Comparison of ENCODE assay signal across 8 cellular contexts in the genomic region with DNA sequence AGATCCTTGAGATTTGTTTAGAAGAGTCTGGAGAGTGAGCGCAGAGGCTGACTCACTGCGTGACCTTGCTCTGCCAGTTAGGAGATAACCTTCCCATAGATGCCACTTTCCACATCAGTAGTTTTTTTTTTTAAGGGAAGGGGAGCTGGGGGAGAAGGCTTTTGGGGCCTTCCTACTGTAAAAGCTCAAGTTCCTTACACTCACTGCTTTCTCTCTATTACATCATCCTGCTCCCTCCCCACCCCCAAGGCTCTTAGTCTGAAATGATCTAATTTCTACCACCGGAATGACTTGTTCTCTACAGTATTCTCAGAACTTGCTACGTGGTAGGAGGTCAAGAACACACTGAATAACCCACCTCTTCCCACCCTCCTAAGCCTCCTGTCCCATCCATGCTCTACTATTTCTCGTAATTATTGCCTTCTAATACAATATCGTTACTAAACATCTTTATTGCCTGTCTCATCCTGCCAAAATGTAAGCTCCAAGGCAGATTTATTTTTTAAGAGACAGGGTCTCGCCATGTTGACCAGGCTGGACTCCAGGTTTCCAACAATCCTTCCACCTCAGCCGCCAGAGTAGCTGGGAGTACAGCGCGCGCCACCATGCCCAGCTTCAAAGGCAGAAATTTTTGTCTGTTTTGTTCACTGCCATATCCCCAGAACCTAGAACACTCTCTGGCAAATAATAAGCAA. TPM values are rescaled to one million over a fixed set of nuclear protein-coding genes. Genes with fewer than 3 reads are reported as not detected.
DNase-seq lines count a peak whose midpoint lies in the region; TF ChIP-seq lines count a peak whose summit lies in the region.

No MANE protein-coding gene starts in this region.

- H3K9me3 ChIP-seq in HUES48 (ENCODE audit: control insufficient read depth, insufficient read depth, low read length): no peaks in the 10 kb centered on the region
- no peaks in the 10 kb centered on the region for H3K9me3 ChIP-seq in WERI-Rb-1 (ENCODE audit: severe bottlenecking)
- no peaks in the 10 kb centered on the region for H3K9me3 ChIP-seq in esophagus (ENCODE audit: control insufficient read depth in 2 of 2, insufficient read depth in 1 of 2, low read depth in 1 of 2, low read length in 1 of 2)
- no peaks in the 10 kb centered on the region for H3K9me3 ChIP-seq in parathyroid adenoma (ENCODE audit: control insufficient read depth, low read length)

- no peak for TF ChIP-seq CTCF in WERI-Rb-1 (IDR thresholded peaks at IDR 0.05; ENCODE audit: low read depth, low read length)
- no peak for TF ChIP-seq CTCF in parathyroid adenoma (IDR thresholded peaks at IDR 0.05)

- WGBS in esophagus, 2 donors: 22 to 24% methylated on average over 11 of the region's 11 CpGs

- peak overlapping the region; percentile 92 for H3K4me2 ChIP-seq in parathyroid adenoma (ENCODE audit: low read length)

- H3K9ac ChIP-seq in HUES48 (ENCODE audit: low read depth, low read length) (peak overlapping the region; percentile 89), parathyroid adenoma (no peak overlapping the region)

- H3K27ac ChIP-seq in HUES48 (ENCODE audit: low read depth, low read length) (peak overlapping the region; percentile 100), WERI-Rb-1 (peak overlapping the region; percentile 97), esophagus (ENCODE audit: low read depth in 2 of 2, low read length in 1 of 2) (peak overlapping the region; percentile 92 to 93), parathyroid adenoma (peak overlapping the region; percentile 84)

- DNase-seq in CMK (ENCODE audit: low read depth): peak; percentile 49
- DNase-seq in WERI-Rb-1: no peak
- no peak for DNase-seq in GM19240 (ENCODE audit: insufficient read length, low spot score)
- DNase-seq in hippocampal formation (lab: John Stamatoyannopoulos, UW): no peak
- DNase-seq in NCI-H526 treated with DMSO at 0.1 percent for 48 hours (lab: John Stamatoyannopoulos, UW): no peak

- H2AFZ ChIP-seq in parathyroid adenoma: no peak overlapping the region

- H3K4me1 ChIP-seq in HUES48 (ENCODE audit: control insufficient read depth, insufficient read depth, low read length): peaks cover 9% of the 10 kb centered on the region; the same call in 1 of the 2 replicates
- H3K4me1 ChIP-seq in esophagus (ENCODE audit: control insufficient read depth in 2 of 2, insufficient read depth in 2 of 2, low read length in 1 of 2): peaks cover 2 to 4% of the 10 kb centered on the region in 2 donors
- H3K4me1 ChIP-seq in parathyroid adenoma: peaks cover 7% of the 10 kb centered on the region

- H3K79me2 ChIP-seq in parathyroid adenoma: peaks cover 36% of the 10 kb centered on the region

- H3K27me3 ChIP-seq in HUES48 (ENCODE audit: control insufficient read depth, insufficient read depth, low read length) (no peaks in the 10 kb centered on the region), WERI-Rb-1 (ENCODE audit: insufficient read depth, low read depth, severe bottlenecking) (no peaks in the 10 kb centered on the region), esophagus (ENCODE audit: control insufficient read depth in 1 of 2, insufficient read depth in 2 of 2, low read length in 2 of 2) (no peaks in the 10 kb centered on the region), parathyroid adenoma (ENCODE audit: control insufficient read depth, insufficient read depth, low read length) (no peaks in the 10 kb centered on the region)

- H3K4me3 ChIP-seq in HUES48 (ENCODE audit: low read depth, low read length) (peak overlapping the region; percentile 82), WERI-Rb-1 (ENCODE audit: low read depth, low read length) (peak overlapping the region; percentile 99), esophagus (ENCODE audit: low read depth in 1 of 2, low read length in 2 of 2) (peak overlapping the region; percentile 83 to 87), parathyroid adenoma (ENCODE audit: low read depth, low read length) (peak overlapping the region; percentile 90)

- H3K36me3 ChIP-seq in HUES48 (ENCODE audit: control insufficient read depth, insufficient read depth, low read length): peaks cover 26% of the 10 kb centered on the region
- H3K36me3 ChIP-seq in WERI-Rb-1: peaks cover 33% of the 10 kb centered on the region
- H3K36me3 ChIP-seq in esophagus (ENCODE audit: control insufficient read depth in 2 of 2, insufficient read depth in 2 of 2, low read length in 1 of 2): peaks cover under 1 to 4% of the 10 kb centered on the region in 2 donors
- H3K36me3 ChIP-seq in parathyroid adenoma (ENCODE audit: control insufficient read depth, insufficient read depth, low read length): no peaks in the 10 kb centered on the region

RNA-seq across cellular contexts. Expression of a gene that starts 1.2 kb away (rescaled TPM):
- 10 to 100 TPM; 19.3 to 36.1 TPM for polyA plus RNA-seq in esophagus

RNA-seq across cellular contexts. Expression of a gene that starts 1.7 kb away (rescaled TPM):
- not detected for polyA plus RNA-seq in esophagus

RNA-seq across cellular contexts. Expression of a gene that starts 28.6 kb away (rescaled TPM):
- polyA plus RNA-seq in esophagus: 1,000 to 10,000 TPM; 1,315 to 1,592 TPM

RNA-seq across cellular contexts. Expression of a gene that starts 37.9 kb away (rescaled TPM):
- polyA plus RNA-seq in esophagus: 1 to 10 TPM; 3.8 to 4.1 TPM

RNA-seq across cellular contexts. Expression of a gene that starts 38.4 kb away (rescaled TPM):
- polyA plus RNA-seq in esophagus: 100 to 1,000 TPM in 1 of 2 donors, 10 to 100 TPM in 1; 86.8 to 104 TPM
